ENCODE assay signal across 23 cellular contexts in genomic region chr20:32339116-32339515, GRCh38. TPM values are rescaled to one million over a fixed set of nuclear protein-coding genes. Genes with fewer than 3 reads are reported as not detected.
DNase-seq lines count a peak whose midpoint lies in the region; ATAC-seq and TF ChIP-seq lines count a peak whose summit lies in the region.
"Had no signal": no experiment of that assay in that cellular context is flagged by ENCODE, and none has a peak within 500 bp of the region (broad histone marks: within the 10 kb centered on the region; RNA-seq: fewer than 3 reads in every experiment).

No MANE protein-coding gene starts in this region.

- H3K9me3 ChIP-seq in OCI-LY1 (ENCODE audit: low read length) (no peaks in the 10 kb centered on the region), left lung (no peaks in the 10 kb centered on the region)
- H3K9me3 ChIP-seq: breast epithelium, Peyer's patch, SJCRH30, testis had no signal

- DNase-seq in DMS79 treated with DMSO at 0.1 percent for 48 hours (lab: John Stamatoyannopoulos, UW) (peak; percentile 61), left lung (no peak), SKM-1 treated with dmso at 0.1 percent for 144 hours (lab: John Stamatoyannopoulos, UW; ENCODE audit: unreplicated experiment) (no peak), glomerular visceral epithelial cell (ENCODE audit: extremely low spot score) (no peak), GM19238 (ENCODE audit: insufficient read length, low spot score) (no peak)
- DNase-seq: activated CD4-positive, alpha-beta memory T cell treated with anti-CD3 and anti-CD28 coated beads, Interleukin-2, amount 10 ng/mL, durations not matched to agents 7 days and 5 days; activated CD4-positive, CD25-positive, alpha-beta regulatory T cell treated with anti-CD3 and anti-CD28 coated beads, Interleukin-2, amount 50 U/mL, for 72 hours; activated gamma-delta T cell; activated naive CD8-positive, alpha-beta T cell treated with anti-CD3 and anti-CD28 coated beads, Interleukin-2, amount 50 U/mL, for 24 hours; CD4-positive, alpha-beta T cell; cortex of kidney; GDM1; GOT3; NCI-H1417 treated with DMSO at 0.1 percent for 48 hours; NCI-H2107; NCI-H524; Peyer's patch; SJCRH30; testis had no signal

- H3F3A ChIP-seq in OCI-LY1 (ENCODE audit: insufficient read depth, low read length), result no peaks in the 10 kb centered on the region

- H3K36me3 ChIP-seq in OCI-LY1 (ENCODE audit: insufficient read depth, low read length) (peaks cover 3% of the 10 kb centered on the region; the same call in 1 of the 2 replicates), left lung (no peaks in the 10 kb centered on the region)
- H3K36me3 ChIP-seq: breast epithelium, Peyer's patch, SJCRH30 had no signal

- H3K4me2 ChIP-seq in OCI-LY1 (ENCODE audit: low read length), result no peak overlapping the region

- TF ChIP-seq CTCF in OCI-LY1 (IDR thresholded peaks at IDR 0.05; ENCODE audit: low read length), result no peak
- TF ChIP-seq CTCF in left lung (IDR thresholded peaks at IDR 0.05), result no peak

- H3K79me2 ChIP-seq in OCI-LY1 (ENCODE audit: insufficient read depth, low read length), result no peaks in the 10 kb centered on the region

- no peaks in the 10 kb centered on the region for H3K9me2 ChIP-seq in OCI-LY1 (ENCODE audit: low read depth, low read length)

- H2AFZ ChIP-seq in OCI-LY1 (ENCODE audit: low read length), result no peak overlapping the region

- no peak overlapping the region for H3K4me3 ChIP-seq in OCI-LY1 (ENCODE audit: low read depth, low read length, poor library complexity, severe bottlenecking)
- H3K4me3 ChIP-seq in left lung, result no peak overlapping the region
- H3K4me3 ChIP-seq: breast epithelium, K562, Peyer's patch, SJCRH30, testis had no signal

- H3K27ac ChIP-seq in OCI-LY1 (ENCODE audit: low read depth, low read length, poor library complexity, severe bottlenecking), result peak overlapping the region; percentile 86
- peak overlapping the region; percentile 46 to 57 for H3K27ac ChIP-seq in left lung
- H3K27ac ChIP-seq in temporal lobe (ENCODE audit: low read depth, low read length), result peak overlapping the region; percentile 38
- H3K27ac ChIP-seq: breast epithelium, Peyer's patch, SJCRH30, testis had no signal

- H3K4me1 ChIP-seq in OCI-LY1 (ENCODE audit: insufficient read depth, low read length, severe bottlenecking) (peaks cover 34% of the 10 kb centered on the region), left lung (peaks cover 7 to 37% of the 10 kb centered on the region in 2 donors)
- H3K4me1 ChIP-seq: breast epithelium, Peyer's patch, SJCRH30, testis had no signal

- peak; percentile 78 for ATAC-seq in left lung
- ATAC-seq: activated naive CD8-positive, alpha-beta T cell treated with anti-CD3 and anti-CD28 coated beads, Interleukin-2, amount 50 U/mL, for 24 hours; K562 had no signal

- no peak overlapping the region for H3K9ac ChIP-seq in OCI-LY1 (ENCODE audit: low read length)

- H4K20me1 ChIP-seq in OCI-LY1 (ENCODE audit: insufficient read depth, low read length), result no peaks in the 10 kb centered on the region

- H3K27me3 ChIP-seq in OCI-LY1 (ENCODE audit: insufficient read depth, low read length) (no peaks in the 10 kb centered on the region), left lung (no peaks in the 10 kb centered on the region)
- H3K27me3 ChIP-seq: breast epithelium, Peyer's patch, SJCRH30, testis had no signal

- intact Hi-C loops in left lung (cut with DNase I), result no loop called here

RNA-seq across cellular contexts. Expression of gene ASXL1, which starts 19.0 kb away (rescaled TPM):
- total RNA-seq in left lung (10 to 100 TPM; 51.1 to 69.2 TPM), temporal lobe (63.2 TPM)
